In genomic region chr19:8375766-8376165, GRCh38 we compare ENCODE assay signal across 4 cellular contexts. TPM values are rescaled to one million over a fixed set of nuclear protein-coding genes. Genes with fewer than 3 reads are reported as not detected.
"Had no signal": no experiment of that assay in that cellular context is flagged by ENCODE, and none has a peak within 500 bp of the region (broad histone marks: within the 10 kb centered on the region; RNA-seq: fewer than 3 reads in every experiment).

No MANE protein-coding gene starts in this region.

RNA-seq across cellular contexts. Expression of gene ANGPTL4, which starts 11.8 kb away (rescaled TPM):
- total RNA-seq: activated B cell treated with CpG ODN at 0.5 μM for 24 hours; activated CD4-positive, alpha-beta T cell treated with anti-CD3 and anti-CD28 coated beads, Interleukin-2, amount 10 ng/mL, durations not matched to agents 7 days and 5 days; activated CD8-positive, alpha-beta T cell treated with anti-CD3 and anti-CD28 coated beads, Interleukin-2, amount 10 ng/mL, durations not matched to agents 7 days and 5 days; T-helper 17 cell had no signal
